Comparison of ENCODE assay signal across 8 cellular contexts in the genomic region with DNA sequence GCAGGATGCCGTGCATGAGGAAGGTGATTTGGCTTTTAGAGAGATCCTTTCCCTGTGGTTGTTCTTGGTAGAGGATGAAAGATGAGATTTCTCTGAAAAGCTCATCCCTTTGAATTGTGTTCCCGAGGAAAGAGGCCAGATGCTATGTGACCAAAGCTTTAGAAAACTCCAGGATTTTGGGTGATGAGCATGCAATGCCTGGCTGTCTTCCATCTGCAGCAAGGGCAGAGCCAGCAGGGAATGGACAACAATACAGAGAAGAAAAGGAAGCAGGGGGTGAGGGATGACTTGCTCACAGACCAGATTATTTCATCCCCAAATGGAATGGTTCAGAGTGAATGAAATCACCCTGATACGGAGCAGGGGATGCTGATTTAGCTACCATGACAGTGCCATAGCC.
"Had no signal": no experiment of that assay in that cellular context is flagged by ENCODE, and none has a peak within 500 bp of the region (broad histone marks: within the 10 kb centered on the region; RNA-seq: fewer than 3 reads in every experiment).

No MANE protein-coding gene starts in this region.

- H3K27ac ChIP-seq: GM23248 had no signal

- H3K4me1 ChIP-seq: HAP-1 had no signal

- H2AFZ ChIP-seq: GM23248 had no signal

- H3K9ac ChIP-seq: GM23248 had no signal

- H3K9me3 ChIP-seq: HAP-1 had no signal

- H3K36me3 ChIP-seq: HAP-1 had no signal

- H3K4me3 ChIP-seq: GM23248, HAP-1, K562 had no signal

- DNase-seq: GM23248, GOT3, H7, IMR-90, KG1 had no signal

- ATAC-seq: HCT116, K562 had no signal
